ENCODE assay signal across 10 cellular contexts in the genomic region with DNA sequence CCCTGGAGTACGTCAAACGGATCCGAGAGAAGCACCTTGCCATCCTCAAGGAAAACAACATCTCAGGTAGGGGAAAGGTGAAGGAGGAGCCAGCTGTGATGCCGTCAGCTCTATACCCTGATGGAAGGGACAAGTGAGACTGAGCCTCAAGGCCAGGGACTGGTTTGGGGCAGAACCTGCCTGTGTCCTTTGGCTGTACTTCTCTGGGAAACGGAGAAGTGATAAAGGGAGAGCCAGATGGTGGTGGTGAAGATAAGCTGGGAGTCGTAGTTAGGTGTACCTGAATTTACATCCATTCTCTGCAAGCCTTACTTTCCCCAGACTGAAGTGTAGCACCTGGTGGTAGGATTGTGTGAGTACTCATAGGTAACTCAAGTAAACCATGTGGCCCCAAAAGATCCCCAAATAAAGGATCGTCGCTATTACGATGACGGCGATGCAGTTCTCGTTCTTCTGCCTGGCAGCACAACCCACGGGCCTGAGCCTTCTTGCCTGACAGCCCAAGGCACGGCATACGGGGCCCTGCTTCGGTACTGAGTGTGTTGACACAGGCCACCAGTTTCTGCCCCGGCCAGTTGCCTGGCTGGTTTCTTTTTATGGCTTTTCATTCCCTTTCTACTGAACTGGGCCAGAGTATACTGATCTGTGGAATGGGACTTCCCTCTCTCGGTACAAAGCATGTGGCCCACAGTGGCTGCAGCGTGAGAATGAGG. TPM values are rescaled to one million over a fixed set of nuclear protein-coding genes. Genes with fewer than 3 reads are reported as not detected.
DNase-seq lines count a peak whose midpoint lies in the region; ATAC-seq and TF ChIP-seq lines count a peak whose summit lies in the region.
"Had no signal": no experiment of that assay in that cellular context is flagged by ENCODE, and none has a peak within 500 bp of the region (broad histone marks: within the 10 kb centered on the region; RNA-seq: fewer than 3 reads in every experiment).

No MANE protein-coding gene starts in this region.

- ATAC-seq in HG02798 (IDR thresholded peaks at IDR 0.05; ENCODE audit: poor library complexity, unreplicated experiment): no peak
- ATAC-seq in GM21529 (IDR thresholded peaks at IDR 0.05; ENCODE audit: unreplicated experiment): no peak

- H3K27ac Mint-ChIP-seq in HFFc6 (no peak overlapping the region; the same call in 1 of the 2 replicates), neural crest cell (ENCODE audit: unreplicated experiment) (peak overlapping the region; percentile 47)

- H3K36me3 Mint-ChIP-seq in HFFc6 (ENCODE audit: low read depth) (peaks cover 32% of the 10 kb centered on the region), neural crest cell (ENCODE audit: low read depth) (peaks cover 4% of the 10 kb centered on the region)

- H3K4me3 ChIP-seq in astrocyte of the cerebellum (ENCODE audit: low read depth, low read length): no peak overlapping the region
- H3K4me3 ChIP-seq: upper lobe of left lung had no signal

- TF ChIP-seq CTCF in HFFc6 (IDR thresholded peaks at IDR 0.05): peak; percentile 66
- TF ChIP-seq CTCF in astrocyte of the cerebellum (IDR thresholded peaks at IDR 0.05; ENCODE audit: low read depth, low read length, missing control alignments): peak; percentile 4
- no peak for TF ChIP-seq CTCF in neural crest cell (conservative IDR thresholded peaks at IDR 0.05)

- in situ Hi-C loops in astrocyte of the cerebellum (cut with HindIII; ENCODE audit: low sequenced_read_pairs): loop anchor here (5.0 kb wide), 1 partner anchor 58 kb away; a partner anchor contains a TSS

- no peak for DNase-seq in HFFc6
- DNase-seq in astrocyte of the cerebellum (ENCODE audit: low read depth): no peak
- no peak for DNase-seq in neural crest cell (ENCODE audit: low read depth, low spot score)
- DNase-seq in inferior parietal cortex (ENCODE audit: extremely low spot score): no peak
- DNase-seq: activated CD4-positive, alpha-beta T cell treated with anti-CD3 and anti-CD28 coated beads, Interleukin-2, amount 10 ng/mL, durations not matched to agents 7 days and 5 days; NCI-H2081 treated with DMSO at 0.1 percent for 48 hours; right cardiac atrium had no signal

- H3K9me3 Mint-ChIP-seq in HFFc6 (no peaks in the 10 kb centered on the region), neural crest cell (no peaks in the 10 kb centered on the region)
- H3K9me3 Mint-ChIP-seq: activated CD4-positive, alpha-beta T cell treated with anti-CD3 and anti-CD28 coated beads, Interleukin-2, amount 10 ng/mL, durations not matched to agents 7 days and 5 days had no signal

- H3K27me3 Mint-ChIP-seq in HFFc6 (ENCODE audit: insufficient read depth) (peaks cover 9% of the 10 kb centered on the region), neural crest cell (ENCODE audit: low read depth) (no peaks in the 10 kb centered on the region)
- H3K27me3 Mint-ChIP-seq: activated CD4-positive, alpha-beta T cell treated with anti-CD3 and anti-CD28 coated beads, Interleukin-2, amount 10 ng/mL, durations not matched to agents 7 days and 5 days had no signal

- H3K4me3 Mint-ChIP-seq in HFFc6: no peak overlapping the region
- peak overlapping the region; percentile 23 for H3K4me3 Mint-ChIP-seq in neural crest cell
- H3K4me3 Mint-ChIP-seq: activated CD4-positive, alpha-beta T cell treated with anti-CD3 and anti-CD28 coated beads, Interleukin-2, amount 10 ng/mL, durations not matched to agents 7 days and 5 days had no signal

- H3K4me1 Mint-ChIP-seq in HFFc6 (ENCODE audit: low read depth) (peaks cover 14% of the 10 kb centered on the region), neural crest cell (no peaks in the 10 kb centered on the region)

RNA-seq across cellular contexts. Expression of a gene that starts 10.6 kb away (rescaled TPM):
- 10 to 100 TPM; 14.8 to 23.1 (median 19.5) TPM for total RNA-seq in HFFc6 (2021; fragmentation: NEBNext Ultra II Directional; extraction: Animal tissue kit (Norgen Biotek cat#: 25700))
- 36.4 and 36.5 TPM in 2 replicates for total RNA-seq in neural crest cell

RNA-seq across cellular contexts. Expression of a gene that starts 26.9 kb away (rescaled TPM):
- total RNA-seq in HFFc6 (2021; fragmentation: NEBNext Ultra II Directional; extraction: Animal tissue kit (Norgen Biotek cat#: 25700)): 10 to 100 TPM; 13.1 to 14.6 (median 13.5) TPM
- total RNA-seq in neural crest cell: 24.8 and 24.9 TPM in 2 replicates

RNA-seq across cellular contexts. Expression of a gene that starts 33.2 kb away (rescaled TPM):
- total RNA-seq in HFFc6 (2021; fragmentation: NEBNext Ultra II Directional; extraction: Animal tissue kit (Norgen Biotek cat#: 25700)): 10 to 100 TPM in 5 of 6 experiments, 1 to 10 TPM in 1; 8.3 to 13.6 (median 11.1) TPM
- 56.6 and 61.0 TPM in 2 replicates for total RNA-seq in neural crest cell

RNA-seq across cellular contexts. Expression of a gene that starts 54.0 kb away (rescaled TPM):
- 100 to 1,000 TPM; 133 to 176 (median 155) TPM for total RNA-seq in HFFc6 (2021; fragmentation: NEBNext Ultra II Directional; extraction: Animal tissue kit (Norgen Biotek cat#: 25700))
- total RNA-seq in neural crest cell: 49.7 and 55.3 TPM in 2 replicates

RNA-seq across cellular contexts. Expression of a gene that starts 54.1 kb away (rescaled TPM):
- 1 to 10 TPM; 1.5 to 2.3 (median 1.9) TPM for total RNA-seq in HFFc6 (2021; fragmentation: NEBNext Ultra II Directional; extraction: Animal tissue kit (Norgen Biotek cat#: 25700))
- 3.3 and 3.5 TPM in 2 replicates for total RNA-seq in neural crest cell
